In the genomic region with DNA sequence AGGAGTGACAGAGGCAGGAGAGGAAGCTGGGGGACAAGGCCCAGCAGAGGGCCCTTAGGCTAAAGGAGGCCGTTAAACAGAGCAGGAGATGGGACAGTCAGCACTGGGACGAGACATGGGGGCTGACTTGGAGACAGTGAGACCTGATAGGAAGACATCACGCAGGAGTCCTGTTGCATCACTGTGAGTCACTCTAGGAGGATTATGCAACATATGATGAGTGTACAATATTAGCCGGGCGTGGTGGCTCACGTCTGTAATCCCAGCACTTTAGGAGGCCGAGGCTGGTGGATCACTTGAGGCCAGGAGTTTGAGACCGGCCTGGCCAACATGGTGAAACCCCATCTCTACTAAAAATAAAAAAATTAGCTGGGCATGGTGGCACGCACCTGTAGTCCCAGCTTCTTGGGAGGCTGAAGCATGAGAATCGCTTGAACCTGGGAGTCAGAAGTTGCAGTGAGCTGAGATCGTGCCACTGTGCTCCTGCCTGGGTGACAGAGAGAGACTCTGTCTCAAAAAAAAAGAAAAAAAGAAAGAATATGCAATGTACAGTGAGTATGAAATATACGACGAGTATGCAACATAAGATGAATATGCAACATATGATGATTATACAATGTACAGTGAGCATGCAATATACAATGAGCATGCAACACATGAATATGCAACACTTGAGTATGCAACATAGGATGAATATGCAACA, we compare ENCODE assay signal across 8 cellular contexts.
DNase-seq lines count a peak whose midpoint lies in the region; ATAC-seq, FAIRE-seq and TF ChIP-seq lines count a peak whose summit lies in the region.
"Not testable (repeated sequence)": the region's sequence is repeated elsewhere in the genome, so short reads cannot be mapped to it uniquely, and the experiment has no call there.

No MANE protein-coding gene starts in this region.

- H3K4me1 Mint-ChIP-seq in astrocyte (ENCODE audit: low read depth, unreplicated experiment), result not testable (repeated sequence)

- peak overlapping the region; percentile 65 for H3K4me2 ChIP-seq in A549
- H3K4me2 ChIP-seq in astrocyte (ENCODE audit: low read length), result not testable (repeated sequence)

- H4K20me1 ChIP-seq in astrocyte (ENCODE audit: insufficient read depth, low read length), result not testable (repeated sequence)

- WGBS in A549 (ENCODE audit: missing lambda C conversion rate), result 38% methylated on average over 13 of the region's 13 CpGs
- 86 to 94% (median 87%) methylated on average over 13 of the region's 13 CpGs for WGBS in psoas muscle, 3 donors

- H3K9me3 Mint-ChIP-seq in astrocyte (ENCODE audit: unreplicated experiment), result not testable (repeated sequence)

- FAIRE-seq in A549 (lab: Jason Lieb, UNC); astrocyte (lab: Jason Lieb, UNC): not testable (repeated sequence)

- H3K4me3 Mint-ChIP-seq in astrocyte (ENCODE audit: unreplicated experiment), result not testable (repeated sequence)

- H3K36me3 Mint-ChIP-seq in astrocyte (ENCODE audit: low read depth, unreplicated experiment), result not testable (repeated sequence)

- peak; percentile 56 to 76; a peak in 3 of 5 replicates for TF ChIP-seq EP300 in A549 (IDR thresholded peaks at IDR 0.05)

- intact Hi-C loops in left lung (cut with DNase I); psoas muscle (cut with DNase I): not testable (repeated sequence)

- H3K27me3 ChIP-seq in astrocyte (ENCODE audit: insufficient read depth, low read length); left lung; psoas muscle (ENCODE audit: insufficient read depth in 3 of 3, low read length in 2 of 3): not testable (repeated sequence)

- DNase-seq in A549 (ENCODE audit: low read depth in 1 of 2, low spot score in 1 of 2) (peak; percentile 88 to 97), GF-D8 (lab: John Stamatoyannopoulos, UW) (peak; percentile 49), LHCN-M2 (ENCODE audit: low read depth) (peak; percentile 93), RWPE1 (ENCODE audit: low spot score) (peak; percentile 82), astrocyte (ENCODE audit: low read depth) (peak; percentile 87), fibroblast of pulmonary artery (ENCODE audit: low read depth) (peak; percentile 95), left lung (peak in 1 of 2 donors; percentile 57), psoas muscle (peak in 1 of 2 donors; percentile 53)

- CTCF ChIA-PET in A549 (lab: Yijun Ruan, JAX), result interaction anchor here (1.0 to 1.4 kb wide), 3 partner anchors 14 to 261 kb away, joined by 3 read pairs; no protein-coding TSS in a partner anchor
- CTCF ChIA-PET in RWPE1 (lab: Yijun Ruan, JAX), result not testable (repeated sequence)

- H3K27ac Mint-ChIP-seq in astrocyte (ENCODE audit: unreplicated experiment), result not testable (repeated sequence)

- peaks cover 11% of the 10 kb centered on the region for H3K27me3 Mint-ChIP-seq in astrocyte (ENCODE audit: low read depth, unreplicated experiment)

- peak; percentile 42 to 61 for TF ChIP-seq RAD21 in A549 (conservative IDR thresholded peaks at IDR 0.05 in 1 of 2, IDR thresholded peaks at IDR 0.05 in 1 of 2)

- H3K9ac ChIP-seq in astrocyte (ENCODE audit: low read length), result not testable (repeated sequence)

- H3K4me1 ChIP-seq in A549 (peaks cover 21% of the 10 kb centered on the region), left lung (peaks cover 0 to 18% of the 10 kb centered on the region in 2 donors)
- not testable (repeated sequence) for H3K4me1 ChIP-seq in astrocyte (ENCODE audit: insufficient read depth, low read length); psoas muscle

- POLR2A ChIA-PET in A549 (lab: Yijun Ruan, JAX), result interaction anchor here (1.3 kb wide), 1 partner anchor 83 kb away, joined by 6 read pairs; the partner anchor contains the start of gene ID2
- POLR2A ChIA-PET in RWPE1 (lab: Yijun Ruan, JAX; ENCODE audit: low non-redundant PET), result not testable (repeated sequence)

- peak overlapping the region; percentile 20 for H2AFZ ChIP-seq in astrocyte (ENCODE audit: low read depth, low read length)

- H3K36me3 ChIP-seq in astrocyte (ENCODE audit: insufficient read depth, low read length); left lung; psoas muscle (ENCODE audit: insufficient read depth in 1 of 2, low read depth in 1 of 2): not testable (repeated sequence)

- H3K27ac ChIP-seq in A549 (peak overlapping the region; percentile 91), RWPE1 (peak overlapping the region; percentile 46), astrocyte (ENCODE audit: low read depth, low read length) (peak overlapping the region; percentile 4), left lung (peak overlapping the region in 1 of 2 donors; percentile 69)
- not testable (repeated sequence) for H3K27ac ChIP-seq in psoas muscle

- ATAC-seq in A549 (peak; percentile 93 to 94), left lung (peak; percentile 78), psoas muscle (peak; percentile 47 to 70 (median 69))

- TF ChIP-seq CTCF in A549 (IDR thresholded peaks at IDR 0.05); RWPE1 (conservative IDR thresholded peaks at IDR 0.05; ENCODE audit: low read depth); astrocyte (IDR thresholded peaks at IDR 0.05; ENCODE audit: insufficient read depth, low read depth, low read length); fibroblast of pulmonary artery (IDR thresholded peaks at IDR 0.05; ENCODE audit: low read length, missing control alignments); left lung (IDR thresholded peaks at IDR 0.05); psoas muscle (IDR thresholded peaks at IDR 0.05): not testable (repeated sequence)

- H3K9me3 ChIP-seq in A549; astrocyte (ENCODE audit: insufficient read depth, low read depth, low read length); left lung; psoas muscle: not testable (repeated sequence)

- TF ChIP-seq POLR2A in A549 (IDR thresholded peaks at IDR 0.05; ENCODE audit: low read length), result not testable (repeated sequence)

- not testable (repeated sequence) for H3K4me3 ChIP-seq in A549; astrocyte (ENCODE audit: insufficient read depth, low read depth, low read length); fibroblast of pulmonary artery (replicated peaks; ENCODE audit: low read depth, low read length); left lung; psoas muscle

- H3K79me2 ChIP-seq in astrocyte (ENCODE audit: insufficient read depth, low read length), result not testable (repeated sequence)

TF ChIP-seq in A549, 52 proteins besides CTCF, POLR2A, EP300 and RAD21 (continues in another document):
- peak; percentile 65 for TF ChIP-seq SMC3 (IDR thresholded peaks at IDR 0.05)
- TF ChIP-seq, protein P1, sequence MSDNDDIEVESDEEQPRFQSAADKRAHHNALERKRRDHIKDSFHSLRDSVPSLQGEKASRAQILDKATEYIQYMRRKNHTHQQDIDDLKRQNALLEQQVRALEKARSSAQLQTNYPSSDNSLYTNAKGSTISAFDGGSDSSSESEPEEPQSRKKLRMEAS (IDR thresholded peaks at IDR 0.05), result peak; percentile 96
- TF ChIP-seq JUNB (IDR thresholded peaks at IDR 0.05), result peak; percentile 96
- peak; percentile 65 for TF ChIP-seq NFE2L2 (conservative IDR thresholded peaks at IDR 0.05; ENCODE audit: low read length)
- peak; percentile 42; the same call in 1 of the 2 replicates for TF ChIP-seq RFX5 (IDR thresholded peaks at IDR 0.05)
- peak; percentile 56; the same call in 1 of the 2 replicates for TF ChIP-seq HOXB5 (CRISPR knock-in tag; IDR thresholded peaks at IDR 0.05)
- TF ChIP-seq GATA3 (IDR thresholded peaks at IDR 0.05; ENCODE audit: borderline replicate concordance), result peak; percentile 83; the same call in 1 of the 2 replicates
- peak; percentile 92 for TF ChIP-seq MAFK (IDR thresholded peaks at IDR 0.05; ENCODE audit: partially characterized antibody)
- peak; percentile 99 for TF ChIP-seq FOSL2 (IDR thresholded peaks at IDR 0.05)
- TF ChIP-seq FOSL2 (CRISPR knock-in tag; IDR thresholded peaks at IDR 0.05), result peak; percentile 100
- peak; percentile 58; the same call in 1 of the 3 replicates for TF ChIP-seq BCL3 (IDR thresholded peaks at IDR 0.05)
- peak; percentile 68 to 92; a peak in 4 of 5 replicates for TF ChIP-seq JUN (IDR thresholded peaks at IDR 0.05)
- TF ChIP-seq, protein P2, sequence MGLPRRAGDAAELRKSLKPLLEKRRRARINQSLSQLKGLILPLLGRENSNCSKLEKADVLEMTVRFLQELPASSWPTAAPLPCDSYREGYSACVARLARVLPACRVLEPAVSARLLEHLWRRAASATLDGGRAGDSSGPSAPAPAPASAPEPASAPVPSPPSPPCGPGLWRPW (IDR thresholded peaks at IDR 0.05), result peak; percentile 97
- peak; percentile 99 to 100 for TF ChIP-seq CEBPB (IDR thresholded peaks at IDR 0.05)
- TF ChIP-seq, protein P3, sequence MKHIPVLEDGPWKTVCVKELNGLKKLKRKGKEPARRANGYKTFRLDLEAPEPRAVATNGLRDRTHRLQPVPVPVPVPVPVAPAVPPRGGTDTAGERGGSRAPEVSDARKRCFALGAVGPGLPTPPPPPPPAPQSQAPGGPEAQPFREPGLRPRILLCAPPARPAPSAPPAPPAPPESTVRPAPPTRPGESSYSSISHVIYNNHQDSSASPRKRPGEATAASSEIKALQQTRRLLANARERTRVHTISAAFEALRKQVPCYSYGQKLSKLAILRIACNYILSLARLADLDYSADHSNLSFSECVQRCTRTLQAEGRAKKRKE (CRISPR knock-in tag; IDR thresholded peaks at IDR 0.05; ENCODE audit: low read depth), result peak; percentile 23; the same call in 1 of the 2 replicates
